Comparison of ENCODE assay signal across 31 cellular contexts in genomic region chr2:607709-608108, GRCh38.
"Had no signal": no experiment of that assay in that cellular context is flagged by ENCODE, and none has a peak within 500 bp of the region (broad histone marks: within the 10 kb centered on the region; RNA-seq: fewer than 3 reads in every experiment).

No MANE protein-coding gene starts in this region.

- H3K36me3 ChIP-seq: ascending aorta, breast epithelium, cardiac muscle cell, colonic mucosa, gastrocnemius medialis had no signal

- H3K27ac ChIP-seq: ascending aorta, breast epithelium, cardiac muscle cell, colonic mucosa, dorsolateral prefrontal cortex, foreskin keratinocyte, gastrocnemius medialis had no signal

- H3K27me3 Mint-ChIP-seq: dendritic cell treated with granulocyte-macrophage colony-stimulating factor and Interleukin-4, amounts not matched to agents 40 ng/mL and 50 ng/mL, for 4 days had no signal

- H3K4me3 ChIP-seq: ascending aorta, breast epithelium, cardiac muscle cell, colonic mucosa, dorsolateral prefrontal cortex, gastrocnemius medialis had no signal

- ATAC-seq: activated CD4-positive, alpha-beta T cell treated with anti-CD3 and anti-CD28 coated beads for 36 hours; activated naive CD4-positive, alpha-beta T cell treated with anti-CD3 and anti-CD28 coated beads, Interleukin-2, amount 50 U/mL, for 72 hours; esophagus mucosa; foreskin keratinocyte; gastrocnemius medialis had no signal

- H3K27ac Mint-ChIP-seq: activated CD4-positive, alpha-beta T cell treated with anti-CD3 and anti-CD28 coated beads for 36 hours; activated naive CD4-positive, alpha-beta T cell treated with anti-CD3 and anti-CD28 coated beads, Interleukin-2, amount 10 ng/mL, durations not matched to agents 7 days and 5 days; activated naive CD4-positive, alpha-beta T cell treated with anti-CD3 and anti-CD28 coated beads, Interleukin-2, amount 50 U/mL, for 72 hours; activated naive CD8-positive, alpha-beta T cell treated with anti-CD3 and anti-CD28 coated beads, Interleukin-2, amount 10 ng/mL, durations not matched to agents 7 days and 5 days; activated T-helper 1 cell treated with anti-CD3 and anti-CD28 coated beads, Interleukin-12 subunit alpha, Interleukin-12 subunit beta, Interleukin-2, Interleukin-4 antibody, amounts not matched to agents 30 ng/mL and 10 ng/mL and 1 ng/mL, durations not matched to agents 14 hours and 24 hours and 36 hours; activated T-helper 2 cell treated with anti-CD3 and anti-CD28 coated beads, Interferon-gamma antibody, Interleukin-2, Interleukin-4, amounts not matched to agents 10 μg/mL and 5 μg/mL and 100 μg/mL, durations not matched to agents 14 hours and 24 hours and 36 hours; dendritic cell treated with granulocyte-macrophage colony-stimulating factor and Interleukin-4, amounts not matched to agents 40 ng/mL and 50 ng/mL, for 4 days; endodermal cell had no signal

- H3K9me3 ChIP-seq: ascending aorta, breast epithelium, colonic mucosa, gastrocnemius medialis had no signal

- H3K36me3 Mint-ChIP-seq: activated naive CD4-positive, alpha-beta T cell treated with anti-CD3 and anti-CD28 coated beads, Interleukin-2, amount 10 ng/mL, durations not matched to agents 7 days and 5 days; activated naive CD4-positive, alpha-beta T cell treated with anti-CD3 and anti-CD28 coated beads, Interleukin-2, amount 50 U/mL, for 72 hours; activated naive CD8-positive, alpha-beta T cell treated with anti-CD3 and anti-CD28 coated beads, Interleukin-2, amount 10 ng/mL, durations not matched to agents 7 days and 5 days; brain had no signal

- DNase-seq: activated CD4-positive, alpha-beta T cell treated with anti-CD3 and anti-CD28 coated beads for 36 hours; activated CD4-positive, alpha-beta T cell treated with anti-CD3 and anti-CD28 coated beads, Interleukin-2, amount 50 U/mL, for 1 hour; activated CD4-positive, alpha-beta T cell treated with anti-CD3 and anti-CD28 coated beads, Interleukin-2, amount 50 U/mL, for 48 hours; activated CD4-positive, CD25-positive, alpha-beta regulatory T cell; activated CD4-positive, CD25-positive, alpha-beta regulatory T cell treated with anti-CD3 and anti-CD28 coated beads, Interleukin-2, amount 50 U/mL, for 72 hours; activated CD8-positive, alpha-beta memory T cell treated with anti-CD3 and anti-CD28 coated beads, Interleukin-2, amount 50 U/mL, for 4 hours; activated gamma-delta T cell; activated naive CD4-positive, alpha-beta T cell; activated naive CD4-positive, alpha-beta T cell treated with anti-CD3 and anti-CD28 coated beads, Interleukin-2, amount 10 ng/mL, durations not matched to agents 7 days and 5 days; activated naive CD8-positive, alpha-beta T cell treated with anti-CD3 and anti-CD28 coated beads, Interleukin-2, amount 10 ng/mL, durations not matched to agents 7 days and 5 days; activated T-cell treated with anti-CD3 and anti-CD28 coated beads, Interleukin-2, amount 50 U/mL, for 1 hour; activated T-cell treated with anti-CD3 and anti-CD28 coated beads, Interleukin-2, amount 50 U/mL, for 48 hours; central memory CD4-positive, alpha-beta T cell; cerebellar nuclear complex; colonic mucosa; effector memory CD4-positive, alpha-beta T cell; foreskin keratinocyte; gastrocnemius medialis; glutamatergic neuron; T-helper 2 cell had no signal

- H3K9me3 Mint-ChIP-seq: activated naive CD4-positive, alpha-beta T cell treated with anti-CD3 and anti-CD28 coated beads, Interleukin-2, amount 10 ng/mL, durations not matched to agents 7 days and 5 days; activated naive CD4-positive, alpha-beta T cell treated with anti-CD3 and anti-CD28 coated beads, Interleukin-2, amount 50 U/mL, for 72 hours; activated naive CD8-positive, alpha-beta T cell treated with anti-CD3 and anti-CD28 coated beads, Interleukin-2, amount 10 ng/mL, durations not matched to agents 7 days and 5 days; activated T-helper 1 cell treated with anti-CD3 and anti-CD28 coated beads, Interleukin-12 subunit alpha, Interleukin-12 subunit beta, Interleukin-2, Interleukin-4 antibody, amounts not matched to agents 30 ng/mL and 10 ng/mL and 1 ng/mL, durations not matched to agents 14 hours and 24 hours and 36 hours; activated T-helper 2 cell treated with anti-CD3 and anti-CD28 coated beads, Interferon-gamma antibody, Interleukin-2, Interleukin-4, amounts not matched to agents 10 μg/mL and 5 μg/mL and 100 μg/mL, durations not matched to agents 14 hours and 24 hours and 36 hours; dendritic cell treated with granulocyte-macrophage colony-stimulating factor and Interleukin-4, amounts not matched to agents 40 ng/mL and 50 ng/mL, for 4 days; endodermal cell had no signal

- H3K4me1 ChIP-seq: ascending aorta, breast epithelium, colonic mucosa, foreskin keratinocyte, gastrocnemius medialis had no signal

- H3K4me1 Mint-ChIP-seq: activated CD4-positive, alpha-beta T cell treated with anti-CD3 and anti-CD28 coated beads for 36 hours; activated naive CD4-positive, alpha-beta T cell treated with anti-CD3 and anti-CD28 coated beads, Interleukin-2, amount 10 ng/mL, durations not matched to agents 7 days and 5 days; activated naive CD8-positive, alpha-beta T cell treated with anti-CD3 and anti-CD28 coated beads, Interleukin-2, amount 10 ng/mL, durations not matched to agents 7 days and 5 days; endodermal cell had no signal

- H3K4me3 Mint-ChIP-seq: activated CD4-positive, alpha-beta T cell treated with anti-CD3 and anti-CD28 coated beads for 36 hours; activated naive CD4-positive, alpha-beta T cell treated with anti-CD3 and anti-CD28 coated beads, Interleukin-2, amount 10 ng/mL, durations not matched to agents 7 days and 5 days; activated naive CD8-positive, alpha-beta T cell treated with anti-CD3 and anti-CD28 coated beads, Interleukin-2, amount 10 ng/mL, durations not matched to agents 7 days and 5 days; activated T-helper 1 cell treated with anti-CD3 and anti-CD28 coated beads, Interleukin-12 subunit alpha, Interleukin-12 subunit beta, Interleukin-2, Interleukin-4 antibody, amounts not matched to agents 30 ng/mL and 10 ng/mL and 1 ng/mL, durations not matched to agents 14 hours and 24 hours and 36 hours; brain; dendritic cell treated with granulocyte-macrophage colony-stimulating factor and Interleukin-4, amounts not matched to agents 40 ng/mL and 50 ng/mL, for 4 days; endodermal cell had no signal

- H3K27me3 ChIP-seq: ascending aorta, breast epithelium, colonic mucosa, foreskin keratinocyte, gastrocnemius medialis had no signal
